In the genomic region with DNA sequence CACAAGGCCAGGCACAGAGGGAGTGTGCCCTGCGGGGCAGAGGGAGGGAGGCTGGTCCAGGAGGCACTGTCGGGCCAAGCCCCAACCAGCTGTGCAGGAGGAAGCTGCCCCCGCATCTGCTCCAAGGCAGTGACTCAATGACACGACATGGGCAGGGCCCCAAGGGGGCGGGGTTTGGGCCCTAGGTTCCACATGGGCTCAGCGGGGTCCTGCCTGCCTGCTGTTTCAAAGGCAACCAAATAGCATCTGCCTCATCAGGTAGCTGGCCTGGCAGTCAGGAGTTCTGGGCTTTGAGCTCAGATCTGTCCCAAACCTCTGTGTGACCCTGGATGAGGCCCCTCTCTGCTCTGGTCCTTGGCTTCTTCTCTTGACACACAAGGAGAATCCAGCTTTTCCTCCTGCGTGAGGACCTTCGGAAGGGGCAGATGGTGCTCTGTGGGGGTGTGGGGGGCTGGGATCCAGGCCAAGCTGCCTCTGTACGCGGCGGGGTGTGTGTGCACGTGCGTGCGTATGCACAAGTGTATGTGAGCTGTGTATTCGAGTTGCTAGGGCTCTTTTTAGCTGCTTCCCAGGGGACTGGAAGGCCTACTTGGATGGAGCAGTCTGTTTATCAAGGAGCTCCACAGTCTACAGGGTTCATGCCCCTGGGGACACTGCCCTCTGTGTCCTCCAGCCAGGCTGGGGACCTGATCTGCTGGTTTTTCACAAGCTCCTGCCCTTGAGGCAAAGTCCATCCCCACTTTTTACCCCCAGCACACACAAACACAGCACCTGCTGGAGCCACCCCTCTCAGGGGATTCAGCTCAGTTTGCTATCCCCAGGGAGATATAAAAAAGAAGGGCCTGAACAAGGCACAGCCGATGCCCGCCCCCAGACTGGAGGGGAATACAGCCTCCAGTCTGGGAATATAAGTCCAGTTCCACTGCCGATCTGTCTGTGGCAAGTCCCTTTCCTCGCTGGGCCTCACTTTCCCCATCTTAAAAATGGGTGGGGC, we compare ENCODE assay signal across 9 cellular contexts.
DNase-seq lines count a peak whose midpoint lies in the region; ATAC-seq and TF ChIP-seq lines count a peak whose summit lies in the region.
"Had no signal": no experiment of that assay in that cellular context is flagged by ENCODE, and none has a peak within 500 bp of the region (broad histone marks: within the 10 kb centered on the region; RNA-seq: fewer than 3 reads in every experiment).

No MANE protein-coding gene starts in this region.

- H3K36me3 ChIP-seq in IMR-90 (ENCODE audit: control insufficient read depth, insufficient read depth, low read length), result peaks cover 6% of the 10 kb centered on the region
- peaks cover 9% of the 10 kb centered on the region for H3K36me3 ChIP-seq in mesodermal cell (ENCODE audit: control insufficient read depth, insufficient read depth, low read length)
- H3K36me3 ChIP-seq in testis (ENCODE audit: low read depth, missing control alignments), result no peaks in the 10 kb centered on the region

- intact Hi-C loops in IMR-90 (cut with micrococcal nuclease) (loop anchor here (2.0 kb wide), 1 partner anchor 18 kb away; no protein-coding TSS in a partner anchor), testis (cut with DNase I; ENCODE audit: low total_unique reads) (no loop called here)

- H4K20me1 ChIP-seq in IMR-90 (ENCODE audit: insufficient read depth, low read length), result peaks cover 20% of the 10 kb centered on the region

- H3K18ac ChIP-seq in IMR-90 (ENCODE audit: low read depth, low read length), result peak overlapping the region; percentile 60; the same call in 1 of the 2 replicates

- peaks cover 47% of the 10 kb centered on the region for H3K4me1 ChIP-seq in IMR-90 (ENCODE audit: control insufficient read depth, insufficient read depth, low read length)
- H3K4me1 ChIP-seq in mesodermal cell (ENCODE audit: control insufficient read depth, insufficient read depth, low read length, poor library complexity, severe bottlenecking), result peaks cover 47% of the 10 kb centered on the region
- peaks cover 17% of the 10 kb centered on the region for H3K4me1 ChIP-seq in testis

- H3K4me2 ChIP-seq in IMR-90 (ENCODE audit: low read depth, low read length), result no peak overlapping the region

- 0 out of 2 replicates have a peak overlapping the region, but pooled peaks have one; percentile 24 for H3K56ac ChIP-seq in IMR-90 (ENCODE audit: extremely low read depth, insufficient read depth, low read length)

- peaks cover 36% of the 10 kb centered on the region for H3K9me1 ChIP-seq in IMR-90 (ENCODE audit: insufficient read depth, low read length)

- H3K9me3 ChIP-seq in IMR-90 (ENCODE audit: control insufficient read depth, insufficient read depth, low read length) (no peaks in the 10 kb centered on the region), mesodermal cell (ENCODE audit: control insufficient read depth, low read length) (no peaks in the 10 kb centered on the region), testis (no peaks in the 10 kb centered on the region)

- peak overlapping the region; percentile 61 to 86 for H4K8ac ChIP-seq in IMR-90 (ENCODE audit: low read depth in 2 of 2, low read length in 2 of 2)

- DNase-seq in DMS 273 (lab: John Stamatoyannopoulos, UW; ENCODE audit: unreplicated experiment) (peak; percentile 99), IMR-90 (peak; percentile 88), SK-N-DZ (ENCODE audit: low spot score) (peak; percentile 55), cerebellar cortex (ENCODE audit: low spot score) (peak; percentile 58), testis (peak; percentile 76)
- DNase-seq: natural killer cell had no signal

- 22% methylated on average over 14 of the region's 19 CpGs; no CpG with 5 or more reads in 1 of the 2 experiments for WGBS in IMR-90 (ENCODE audit: extremely low coverage in 2 of 2, insufficient read length in 1 of 2), 2 experiments
- WGBS in mesodermal cell (ENCODE audit: insufficient coverage in 2 of 2), 2 experiments, result 52 to 55% methylated on average over 17 to 19 of the region's 19 CpGs
- 32 to 71% methylated on average over 16 to 19 of the region's 19 CpGs for WGBS in testis, 2 donors

- peaks cover 0 to 46% of the 10 kb centered on the region in 2 experiments; a peak in 2 of 4 replicates for H3K79me1 ChIP-seq in IMR-90 (ENCODE audit: low read depth in 1 of 2, low read length in 2 of 2)

- H3K4me3 ChIP-seq in IMR-90 (ENCODE audit: insufficient read depth, low read depth, low read length) (no peak overlapping the region), mesodermal cell (ENCODE audit: extremely low read depth, insufficient read depth, low read length, poor library complexity, severe bottlenecking) (no peak overlapping the region), testis (no peak overlapping the region)

- dilution Hi-C loops in IMR-90 (cut with HindIII; ENCODE audit: low sequenced_read_pairs, unreplicated experiment), result no loop called here

- peak; percentile 84 for ATAC-seq in GM21390 (IDR thresholded peaks at IDR 0.05; ENCODE audit: unreplicated experiment)
- peak; percentile 68 for ATAC-seq in IMR-90 (ENCODE audit: low read depth)
- ATAC-seq in GM21447 (IDR thresholded peaks at IDR 0.05; ENCODE audit: unreplicated experiment), result no peak

- peak overlapping the region; percentile 96 for H2BK120ac ChIP-seq in IMR-90 (ENCODE audit: low read depth, low read length)

- H3K14ac ChIP-seq in IMR-90 (replicated peaks; ENCODE audit: low read depth, low read length), result peak overlapping the region; percentile 95

- H3K27ac ChIP-seq in IMR-90 (ENCODE audit: insufficient read depth, low read length) (peak overlapping the region; percentile 41), mesodermal cell (ENCODE audit: low read depth, low read length, severe bottlenecking) (peak overlapping the region; percentile 69), testis (peak overlapping the region in 1 of 2 donors; percentile 41)

- in situ Hi-C loops in IMR-90 (cut with MboI; ENCODE audit: low sequenced_read_pairs), result no loop called here

- H4K91ac ChIP-seq in IMR-90 (ENCODE audit: insufficient read depth, low read depth, low read length), result peak overlapping the region; percentile 76

- H2AFZ ChIP-seq in IMR-90 (replicated peaks; ENCODE audit: low read length, poor library complexity), result peak overlapping the region; percentile 91

- H3K9ac ChIP-seq in IMR-90 (ENCODE audit: low read depth, low read length), result 0 out of 2 replicates have a peak overlapping the region, but pooled peaks have one; percentile 7

- BruUV-seq in IMR-90 (replicated peaks; lab: Mats Ljungman, UMichigan), result no TSS peak

- TF ChIP-seq CTCF in IMR-90 (conservative IDR thresholded peaks at IDR 0.05; ENCODE audit: low read depth, low read length) (no peak), testis (IDR thresholded peaks at IDR 0.05) (no peak)

- peak overlapping the region; percentile 68 for H2AK9ac ChIP-seq in IMR-90 (replicated peaks; ENCODE audit: low read depth, low read length, poor library complexity)

- peak; percentile 38 for TF ChIP-seq RAD21 in IMR-90 (IDR thresholded peaks at IDR 0.05; ENCODE audit: low read length)

- H3K4ac ChIP-seq in IMR-90 (ENCODE audit: low read depth, low read length), result peak overlapping the region; percentile 94

- CTCF ChIA-PET in IMR-90 (lab: Yijun Ruan, JAX), result interaction anchor here (0.6 to 1.2 kb wide), 4 partner anchors 19 to 274 kb away, joined by 3 to 5 read pairs (median 4); a partner anchor contains a TSS

- H4K5ac ChIP-seq in IMR-90 (ENCODE audit: low read depth, low read length), result peak overlapping the region; percentile 54; the same call in 1 of the 2 replicates

- peak overlapping the region; percentile 81 for H2BK5ac ChIP-seq in IMR-90 (ENCODE audit: low read depth, low read length, poor library complexity, severe bottlenecking)

- no peaks in the 10 kb centered on the region for H3K27me3 ChIP-seq in IMR-90 (ENCODE audit: control insufficient read depth, insufficient read depth, low read length)
- H3K27me3 ChIP-seq in testis, result no peaks in the 10 kb centered on the region

- peak overlapping the region; percentile 88; the same call in 1 of the 2 replicates for H3K23ac ChIP-seq in IMR-90 (ENCODE audit: low read depth, low read length)

- POLR2A ChIA-PET in IMR-90 (lab: Charles Lee; ENCODE audit: unreplicated experiment), result interaction anchor here (0.7 kb wide), 1 partner anchor 8 kb away, joined by 6 read pairs; no protein-coding TSS in a partner anchor

- H2BK15ac ChIP-seq in IMR-90 (ENCODE audit: low read depth, low read length), result peak overlapping the region; percentile 91

- peak overlapping the region; percentile 90 for H2BK20ac ChIP-seq in IMR-90 (ENCODE audit: low read depth, low read length)

- TF ChIP-seq POLR2A in IMR-90 (IDR thresholded peaks at IDR 0.05; ENCODE audit: low read depth, low read length), result no peak
- no peak for TF ChIP-seq POLR2A in testis (IDR thresholded peaks at IDR 0.05)

- peak overlapping the region; percentile 96 for H2AK5ac ChIP-seq in IMR-90 (ENCODE audit: low read depth, low read length)

TF ChIP-seq in IMR-90, 13 proteins besides CTCF, POLR2A, EP300 and RAD21 (continues in another document):
- TF ChIP-seq RCOR1 (IDR thresholded peaks at IDR 0.05; ENCODE audit: insufficient replicate concordance, low read length) (peak; percentile 81), MXI1 (IDR thresholded peaks at IDR 0.05; ENCODE audit: borderline replicate concordance, low read depth, low read length) (0 out of 2 replicates have a peak, but pooled peaks have one; percentile 17), MAZ (IDR thresholded peaks at IDR 0.05; ENCODE audit: borderline replicate concordance, low read depth, low read length) (peak; percentile 81), CEBPB (IDR thresholded peaks at IDR 0.05; ENCODE audit: low read depth, low read length) (no peak), BHLHE40 (IDR thresholded peaks at IDR 0.05; ENCODE audit: low read depth, low read length) (peak; percentile 95), RFX5 (IDR thresholded peaks at IDR 0.05; ENCODE audit: low read depth, low read length) (no peak)
- TF ChIP-seq, protein P1, sequence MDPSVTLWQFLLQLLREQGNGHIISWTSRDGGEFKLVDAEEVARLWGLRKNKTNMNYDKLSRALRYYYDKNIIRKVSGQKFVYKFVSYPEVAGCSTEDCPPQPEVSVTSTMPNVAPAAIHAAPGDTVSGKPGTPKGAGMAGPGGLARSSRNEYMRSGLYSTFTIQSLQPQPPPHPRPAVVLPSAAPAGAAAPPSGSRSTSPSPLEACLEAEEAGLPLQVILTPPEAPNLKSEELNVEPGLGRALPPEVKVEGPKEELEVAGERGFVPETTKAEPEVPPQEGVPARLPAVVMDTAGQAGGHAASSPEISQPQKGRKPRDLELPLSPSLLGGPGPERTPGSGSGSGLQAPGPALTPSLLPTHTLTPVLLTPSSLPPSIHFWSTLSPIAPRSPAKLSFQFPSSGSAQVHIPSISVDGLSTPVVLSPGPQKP (IDR thresholded peaks at IDR 0.05; ENCODE audit: borderline replicate concordance, low read depth, low read length), result no peak
- TF ChIP-seq, protein P2, sequence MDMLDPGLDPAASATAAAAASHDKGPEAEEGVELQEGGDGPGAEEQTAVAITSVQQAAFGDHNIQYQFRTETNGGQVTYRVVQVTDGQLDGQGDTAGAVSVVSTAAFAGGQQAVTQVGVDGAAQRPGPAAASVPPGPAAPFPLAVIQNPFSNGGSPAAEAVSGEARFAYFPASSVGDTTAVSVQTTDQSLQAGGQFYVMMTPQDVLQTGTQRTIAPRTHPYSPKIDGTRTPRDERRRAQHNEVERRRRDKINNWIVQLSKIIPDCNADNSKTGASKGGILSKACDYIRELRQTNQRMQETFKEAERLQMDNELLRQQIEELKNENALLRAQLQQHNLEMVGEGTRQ (IDR thresholded peaks at IDR 0.05; ENCODE audit: low read depth, low read length), result peak; percentile 25; the same call in 1 of the 2 replicates
